Comparison of ENCODE assay signal across 8 cellular contexts in genomic region chr1:218344814-218345672, GRCh38. TPM values are rescaled to one million over a fixed set of nuclear protein-coding genes. Genes with fewer than 3 reads are reported as not detected.
DNase-seq lines count a peak whose midpoint lies in the region; ATAC-seq and TF ChIP-seq lines count a peak whose summit lies in the region.

TSS of gene TGFB2 (plus strand) at chr1:218345336. CDS start at chr1:218346702, 1,366 bp downstream.

- no peaks in the 10 kb centered on the region for H3K36me3 ChIP-seq in hepatocyte (replicated peaks; ENCODE audit: insufficient read depth, low read depth)

- 4% methylated on average over 22 of the region's 22 CpGs for WGBS in hepatocyte (ENCODE audit: low lambda C conversion rate, missing lambda C conversion rate)

- H3K4me1 ChIP-seq in hepatocyte (ENCODE audit: insufficient read depth) = no peaks in the 10 kb centered on the region

- peaks cover 13% of the 10 kb centered on the region for H3K79me2 ChIP-seq in hepatocyte

- DNase-seq in AML-193 (lab: John Stamatoyannopoulos, UW) (peak; percentile 64 to 65), NCI-H69 (lab: John Stamatoyannopoulos, UW) (peak; percentile 95), astrocyte of the hippocampus (ENCODE audit: low read depth, low spot score) (peak; percentile 94), hepatocyte (ENCODE audit: low spot score) (peak; percentile 68), putamen (ENCODE audit: low spot score) (peak; percentile 53)
- no peak for DNase-seq in stimulated activated naive CD4-positive, alpha-beta T cell treated with Interleukin-2 at 50 U/mL for 16 hours (lab: John Stamatoyannopoulos, UW)

- peak within 1 kb of the TSS; percentile 56 for H2AFZ ChIP-seq in hepatocyte

- no peaks in the 10 kb centered on the region for H3K9me3 ChIP-seq in hepatocyte (ENCODE audit: low read depth)

- ATAC-seq in GM18519 (IDR thresholded peaks at IDR 0.05; ENCODE audit: low FRiP score, unreplicated experiment) (peak; percentile 33), HG03025 (IDR thresholded peaks at IDR 0.05; ENCODE audit: low FRiP score, unreplicated experiment) (peak; percentile 34)

- H3K27me3 ChIP-seq in hepatocyte = no peaks in the 10 kb centered on the region

- peak; percentile 30 for TF ChIP-seq CTCF in hepatocyte (IDR thresholded peaks at IDR 0.05; ENCODE audit: poor library complexity)

- H3K4me2 ChIP-seq in hepatocyte = peak within 1 kb of the TSS; percentile 92

- H3K27ac ChIP-seq in hepatocyte = peak within 1 kb of the TSS; percentile 90

- H3K9me2 ChIP-seq in hepatocyte (replicated peaks; ENCODE audit: insufficient read depth) = no peaks in the 10 kb centered on the region

- peak within 1 kb of the TSS; percentile 73 for H3K4me3 ChIP-seq in hepatocyte

- no peaks in the 10 kb centered on the region for H4K20me1 ChIP-seq in hepatocyte (ENCODE audit: insufficient read depth, poor library complexity, severe bottlenecking)

RNA-seq across cellular contexts. Expression of gene TGFB2, which starts in this region (rescaled TPM):
- total RNA-seq in hepatocyte = 15.0 and 17.1 TPM in 2 replicates
- 6.7 and 13.6 TPM in 2 replicates for polyA plus RNA-seq in hepatocyte
